Comparison of ENCODE assay signal across 20 cellular contexts in the genomic region with DNA sequence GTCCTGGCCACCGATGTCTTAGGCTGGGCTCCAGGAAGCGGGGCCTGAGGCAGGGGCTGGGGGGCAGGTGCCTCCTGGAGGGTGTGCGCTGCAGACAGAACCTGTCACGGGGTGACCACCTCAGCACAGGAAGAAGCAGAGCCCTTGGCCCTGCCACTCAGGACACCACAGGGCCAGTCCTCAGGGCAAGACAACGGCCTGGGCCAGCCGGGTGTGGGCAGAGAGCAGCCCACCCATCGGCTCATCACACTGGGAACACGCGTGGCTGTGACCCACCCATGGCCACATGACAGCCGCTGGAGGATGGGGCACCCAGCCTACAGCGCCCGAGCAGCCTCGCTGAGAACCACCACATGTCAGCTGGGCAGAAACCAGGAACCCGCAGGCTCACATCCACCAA. TPM values are rescaled to one million over a fixed set of nuclear protein-coding genes. Genes with fewer than 3 reads are reported as not detected.
A peak's percentile ranks its signal among the peaks of the same experiment; 100 is the strongest.
DNase-seq lines count a peak whose midpoint lies in the region; ATAC-seq lines count a peak whose summit lies in the region.
"Had no signal": no experiment of that assay in that cellular context is flagged by ENCODE, and none has a peak within 500 bp of the region (broad histone marks: within the 10 kb centered on the region; RNA-seq: fewer than 3 reads in every experiment).

No MANE protein-coding gene starts in this region.

- no peak overlapping the region for H3K27ac Mint-ChIP-seq in activated naive CD8-positive, alpha-beta T cell treated with anti-CD3 and anti-CD28 coated beads, Interleukin-2, amount 50 U/mL, for 24 hours
- no peak overlapping the region for H3K27ac Mint-ChIP-seq in activated naive CD8-positive, alpha-beta T cell treated with anti-CD3 and anti-CD28 coated beads for 36 hours
- no peak overlapping the region for H3K27ac Mint-ChIP-seq in naive thymus-derived CD4-positive, alpha-beta T cell
- H3K27ac Mint-ChIP-seq: B cell; CD4-positive, CD25-positive, alpha-beta regulatory T cell; CD8-positive, alpha-beta T cell; GM23338; HFFc6 had no signal

- no peaks in the 10 kb centered on the region for H3K4me1 ChIP-seq in naive thymus-derived CD4-positive, alpha-beta T cell (ENCODE audit: control insufficient read depth in 2 of 2, insufficient read depth in 2 of 2, low read length in 2 of 2)

- no peak overlapping the region for H3K27ac ChIP-seq in naive thymus-derived CD4-positive, alpha-beta T cell (ENCODE audit: low read depth, low read length)
- H3K27ac ChIP-seq: 22Rv1, BLaER1, C4-2B had no signal

- CTCF ChIA-PET in naive thymus-derived CD4-positive, alpha-beta T cell (lab: Charles Lee): no interaction called here

- peaks cover 0 to 6% of the 10 kb centered on the region in 2 donors for H3K27me3 ChIP-seq in naive thymus-derived CD4-positive, alpha-beta T cell (ENCODE audit: control insufficient read depth in 2 of 2, insufficient read depth in 2 of 2, low read length in 2 of 2)
- H3K27me3 ChIP-seq: BLaER1 had no signal

- H3K27me3 Mint-ChIP-seq in activated naive CD8-positive, alpha-beta T cell treated with anti-CD3 and anti-CD28 coated beads, Interleukin-2, amount 50 U/mL, for 24 hours: peaks cover 26% of the 10 kb centered on the region
- H3K27me3 Mint-ChIP-seq in activated naive CD8-positive, alpha-beta T cell treated with anti-CD3 and anti-CD28 coated beads for 36 hours: peaks cover 42% of the 10 kb centered on the region
- peaks cover 19 to 51% (median 43%) of the 10 kb centered on the region in 5 donors for H3K27me3 Mint-ChIP-seq in naive thymus-derived CD4-positive, alpha-beta T cell

- intact Hi-C loops in naive thymus-derived CD4-positive, alpha-beta T cell (cut with micrococcal nuclease): no loop called here

- H3K4me3 Mint-ChIP-seq in activated naive CD8-positive, alpha-beta T cell treated with anti-CD3 and anti-CD28 coated beads, Interleukin-2, amount 50 U/mL, for 24 hours: no peak overlapping the region
- no peak overlapping the region for H3K4me3 Mint-ChIP-seq in activated naive CD8-positive, alpha-beta T cell treated with anti-CD3 and anti-CD28 coated beads for 36 hours
- no peak overlapping the region for H3K4me3 Mint-ChIP-seq in naive thymus-derived CD4-positive, alpha-beta T cell
- H3K4me3 Mint-ChIP-seq: B cell; CD4-positive, CD25-positive, alpha-beta regulatory T cell; CD8-positive, alpha-beta T cell; GM23338; HFFc6 had no signal

- no peaks in the 10 kb centered on the region for H3K36me3 Mint-ChIP-seq in activated naive CD8-positive, alpha-beta T cell treated with anti-CD3 and anti-CD28 coated beads, Interleukin-2, amount 50 U/mL, for 24 hours (ENCODE audit: low read depth)
- H3K36me3 Mint-ChIP-seq in activated naive CD8-positive, alpha-beta T cell treated with anti-CD3 and anti-CD28 coated beads for 36 hours: no peaks in the 10 kb centered on the region
- H3K36me3 Mint-ChIP-seq in naive thymus-derived CD4-positive, alpha-beta T cell: no peaks in the 10 kb centered on the region
- H3K36me3 Mint-ChIP-seq: CD4-positive, CD25-positive, alpha-beta regulatory T cell; CD8-positive, alpha-beta T cell had no signal

- no peaks in the 10 kb centered on the region for H3K36me3 ChIP-seq in naive thymus-derived CD4-positive, alpha-beta T cell (ENCODE audit: control insufficient read depth in 2 of 3, insufficient read depth in 3 of 3, low read length in 3 of 3)
- H3K36me3 ChIP-seq: BLaER1, HAP-1 had no signal

- POLR2A ChIA-PET in naive thymus-derived CD4-positive, alpha-beta T cell (lab: Charles Lee): no interaction called here

- DNase-seq in activated naive CD8-positive, alpha-beta T cell treated with anti-CD3 and anti-CD28 coated beads, Interleukin-2, amount 50 U/mL, for 24 hours: no peak
- DNase-seq in activated naive CD8-positive, alpha-beta T cell treated with anti-CD3 and anti-CD28 coated beads for 36 hours: no peak
- DNase-seq in naive thymus-derived CD4-positive, alpha-beta T cell: no peak
- no peak for DNase-seq in stimulated activated naive CD8-positive, alpha-beta T cell treated with anti-CD3 and anti-CD28 coated beads, Interleukin-15, Interleukin-2, amounts not matched to agents 100 U/mL and 50 U/mL, for 24 hours
- no peak for DNase-seq in hepatic stellate cell (ENCODE audit: low spot score)
- DNase-seq in activated effector memory CD4-positive, alpha-beta T cell treated with anti-CD3 and anti-CD28 coated beads, Interleukin-2, amount 50 U/mL, for 16 hours: no peak
- DNase-seq in NCI-H2171 treated with DMSO at 0.1 percent for 48 hours (lab: John Stamatoyannopoulos, UW): no peak
- DNase-seq: Caco-2; CD4-positive, CD25-positive, alpha-beta regulatory T cell; CD8-positive, alpha-beta T cell; DMS153; DND-41; HFFc6 had no signal

- H3K9me3 Mint-ChIP-seq in activated naive CD8-positive, alpha-beta T cell treated with anti-CD3 and anti-CD28 coated beads, Interleukin-2, amount 50 U/mL, for 24 hours: no peaks in the 10 kb centered on the region
- H3K9me3 Mint-ChIP-seq in activated naive CD8-positive, alpha-beta T cell treated with anti-CD3 and anti-CD28 coated beads for 36 hours: no peaks in the 10 kb centered on the region
- H3K9me3 Mint-ChIP-seq in naive thymus-derived CD4-positive, alpha-beta T cell: peaks cover 0 to 4% (median 0%) of the 10 kb centered on the region in 11 donors
- H3K9me3 Mint-ChIP-seq: CD4-positive, CD25-positive, alpha-beta regulatory T cell; CD8-positive, alpha-beta T cell; GM23338; HFFc6 had no signal

- H3K4me1 Mint-ChIP-seq in activated naive CD8-positive, alpha-beta T cell treated with anti-CD3 and anti-CD28 coated beads, Interleukin-2, amount 50 U/mL, for 24 hours: peaks cover 2% of the 10 kb centered on the region
- peaks cover under 1% of the 10 kb centered on the region for H3K4me1 Mint-ChIP-seq in activated naive CD8-positive, alpha-beta T cell treated with anti-CD3 and anti-CD28 coated beads for 36 hours
- H3K4me1 Mint-ChIP-seq in naive thymus-derived CD4-positive, alpha-beta T cell: peaks cover 0 to 9% (median 2%) of the 10 kb centered on the region in 7 donors

- H3K9me3 ChIP-seq in naive thymus-derived CD4-positive, alpha-beta T cell (ENCODE audit: control insufficient read depth in 2 of 3, low read length in 3 of 3): no peaks in the 10 kb centered on the region
- H3K9me3 ChIP-seq: BLaER1, Caco-2, HAP-1 had no signal

- peak; percentile 24 for ATAC-seq in activated naive CD8-positive, alpha-beta T cell treated with anti-CD3 and anti-CD28 coated beads, Interleukin-2, amount 50 U/mL, for 24 hours
- ATAC-seq in esophagus mucosa: peak; percentile 19
- peak; percentile 10 for ATAC-seq in naive thymus-derived CD4-positive, alpha-beta T cell
- peak; percentile 28 for ATAC-seq in stimulated activated naive CD8-positive, alpha-beta T cell treated with anti-CD3 and anti-CD28 coated beads, Interleukin-15, Interleukin-2, amounts not matched to agents 100 U/mL and 50 U/mL, for 24 hours
- ATAC-seq: CD8-positive, alpha-beta T cell; GM23338 had no signal

- no peak overlapping the region for H3K4me3 ChIP-seq in naive thymus-derived CD4-positive, alpha-beta T cell (ENCODE audit: low read length)
- H3K4me3 ChIP-seq: BLaER1, GM23338, HAP-1 had no signal

RNA-seq across cellular contexts. Expression of a gene that starts 5.9 kb away (rescaled TPM):
- total RNA-seq in activated naive CD8-positive, alpha-beta T cell treated with anti-CD3 and anti-CD28 coated beads for 36 hours: under 1 TPM; 0.22 to 0.54 TPM
- 3.6 TPM for total RNA-seq in esophagus mucosa
- total RNA-seq in naive thymus-derived CD4-positive, alpha-beta T cell: 1 to 10 TPM; 3.7 to 8.7 (median 7.4) TPM
- polyA plus RNA-seq in naive thymus-derived CD4-positive, alpha-beta T cell: 1 to 10 TPM; 1.1 to 2.9 TPM
